Comparison of ENCODE assay signal across 18 cellular contexts in genomic region chr2:173087214-173087581, GRCh38. TPM values are rescaled to one million over a fixed set of nuclear protein-coding genes. Genes with fewer than 3 reads are reported as not detected.
DNase-seq lines count a peak whose midpoint lies in the region; ATAC-seq and TF ChIP-seq lines count a peak whose summit lies in the region.
"Had no signal": no experiment of that assay in that cellular context is flagged by ENCODE, and none has a peak within 500 bp of the region (broad histone marks: within the 10 kb centered on the region; RNA-seq: fewer than 3 reads in every experiment).

No MANE protein-coding gene starts in this region.

- no peaks in the 10 kb centered on the region for H4K20me1 ChIP-seq in GM23338 (replicated peaks; ENCODE audit: insufficient read depth)

- ATAC-seq in gastrocnemius medialis (peak; percentile 16 to 30), GM21526 (IDR thresholded peaks at IDR 0.05; ENCODE audit: low FRiP score, unreplicated experiment) (no peak), GM23338 (no peak)

- H3K9me3 ChIP-seq in adipocyte (ENCODE audit: control insufficient read depth, low read length) (no peaks in the 10 kb centered on the region), gastrocnemius medialis (no peaks in the 10 kb centered on the region)
- H3K9me3 ChIP-seq: MG63 had no signal

- H3K27me3 ChIP-seq in adipocyte (replicated peaks; ENCODE audit: control insufficient read depth, insufficient read depth, low read length) (no peaks in the 10 kb centered on the region), gastrocnemius medialis (no peaks in the 10 kb centered on the region), GM23338 (ENCODE audit: insufficient read depth) (no peaks in the 10 kb centered on the region)
- H3K27me3 ChIP-seq: MG63 had no signal

- TF ChIP-seq POLR2A in gastrocnemius medialis (IDR thresholded peaks at IDR 0.05): no peak

- intact Hi-C loops in gastrocnemius medialis (cut with DNase I; ENCODE audit: low total_unique reads): no loop called here
- intact Hi-C loops in activated T-helper 1 cell treated with anti-CD3 and anti-CD28 coated beads, Interleukin-12 subunit alpha, Interleukin-12 subunit beta, Interleukin-2, Interleukin-4 antibody, amounts not matched to agents 30 ng/mL and 10 ng/mL and 1 ng/mL, durations not matched to agents 14 hours and 24 hours and 36 hours (cut with micrococcal nuclease): no loop called here

- H3K9ac ChIP-seq in adipocyte (ENCODE audit: low read length): peak overlapping the region; percentile 54

- H3K4me3 Mint-ChIP-seq in activated T-cell treated with anti-CD3 and anti-CD28 coated beads, Interleukin-2, amount 50 U/mL, for 24 hours: no peak overlapping the region
- H3K4me3 Mint-ChIP-seq in activated T-helper 1 cell treated with anti-CD3 and anti-CD28 coated beads, Interleukin-12 subunit alpha, Interleukin-12 subunit beta, Interleukin-2, Interleukin-4 antibody, amounts not matched to agents 30 ng/mL and 10 ng/mL and 1 ng/mL, durations not matched to agents 14 hours and 24 hours and 36 hours: no peak overlapping the region
- no peak overlapping the region for H3K4me3 Mint-ChIP-seq in GM23338
- H3K4me3 Mint-ChIP-seq: T-helper 1 cell treated with Interleukin-12 subunit alpha and Interleukin-12 subunit beta and Interleukin-4 antibody, amounts not matched to agents 30 μg/mL and 1 μg/mL, for 36 hours had no signal

- H3K27ac ChIP-seq in gastrocnemius medialis (peak overlapping the region; percentile 88 to 98 (median 92)), GM23338 (ENCODE audit: low read depth) (no peak overlapping the region)
- H3K27ac ChIP-seq: RWPE1 had no signal

- H3F3A ChIP-seq in GM23338 (replicated peaks; ENCODE audit: low read depth): no peaks in the 10 kb centered on the region

- no peak overlapping the region for H3K4me2 ChIP-seq in GM23338

- H3K9me3 Mint-ChIP-seq in activated T-cell treated with anti-CD3 and anti-CD28 coated beads, Interleukin-2, amount 50 U/mL, for 24 hours: no peaks in the 10 kb centered on the region
- no peaks in the 10 kb centered on the region for H3K9me3 Mint-ChIP-seq in activated T-helper 1 cell treated with anti-CD3 and anti-CD28 coated beads, Interleukin-12 subunit alpha, Interleukin-12 subunit beta, Interleukin-2, Interleukin-4 antibody, amounts not matched to agents 30 ng/mL and 10 ng/mL and 1 ng/mL, durations not matched to agents 14 hours and 24 hours and 36 hours
- no peaks in the 10 kb centered on the region; the same call in 2 of the 3 replicates for H3K9me3 Mint-ChIP-seq in GM23338
- H3K9me3 Mint-ChIP-seq: T-helper 1 cell treated with Interleukin-12 subunit alpha and Interleukin-12 subunit beta and Interleukin-4 antibody, amounts not matched to agents 30 μg/mL and 1 μg/mL, for 36 hours had no signal

- no peaks in the 10 kb centered on the region for H3K4me1 Mint-ChIP-seq in activated T-cell treated with anti-CD3 and anti-CD28 coated beads, Interleukin-2, amount 50 U/mL, for 24 hours (ENCODE audit: low read depth)
- H3K4me1 Mint-ChIP-seq in activated T-helper 1 cell treated with anti-CD3 and anti-CD28 coated beads, Interleukin-12 subunit alpha, Interleukin-12 subunit beta, Interleukin-2, Interleukin-4 antibody, amounts not matched to agents 30 ng/mL and 10 ng/mL and 1 ng/mL, durations not matched to agents 14 hours and 24 hours and 36 hours (ENCODE audit: low read depth): no peaks in the 10 kb centered on the region
- peaks cover 23% of the 10 kb centered on the region for H3K4me1 Mint-ChIP-seq in GM23338

- no peaks in the 10 kb centered on the region for H3K36me3 Mint-ChIP-seq in activated T-cell treated with anti-CD3 and anti-CD28 coated beads, Interleukin-2, amount 50 U/mL, for 24 hours (ENCODE audit: low read depth)
- H3K36me3 Mint-ChIP-seq in activated T-helper 1 cell treated with anti-CD3 and anti-CD28 coated beads, Interleukin-12 subunit alpha, Interleukin-12 subunit beta, Interleukin-2, Interleukin-4 antibody, amounts not matched to agents 30 ng/mL and 10 ng/mL and 1 ng/mL, durations not matched to agents 14 hours and 24 hours and 36 hours (ENCODE audit: low read depth): peaks cover 4% of the 10 kb centered on the region
- H3K36me3 Mint-ChIP-seq in GM23338 (ENCODE audit: low read depth): no peaks in the 10 kb centered on the region

- no peaks in the 10 kb centered on the region; the same call in 1 of the 2 replicates for H3K79me2 ChIP-seq in GM23338 (replicated peaks; ENCODE audit: insufficient read depth)

- H3K4me3 ChIP-seq in adipocyte (ENCODE audit: low read length) (peak overlapping the region; percentile 50), fibroblast of villous mesenchyme (ENCODE audit: low read depth, low read length) (no peak overlapping the region), gastrocnemius medialis (no peak overlapping the region), GM23338 (no peak overlapping the region)
- H3K4me3 ChIP-seq: dorsolateral prefrontal cortex, MG63 had no signal

- peaks cover 24% of the 10 kb centered on the region for H3K27me3 Mint-ChIP-seq in activated T-cell treated with anti-CD3 and anti-CD28 coated beads, Interleukin-2, amount 50 U/mL, for 24 hours
- H3K27me3 Mint-ChIP-seq in activated T-helper 1 cell treated with anti-CD3 and anti-CD28 coated beads, Interleukin-12 subunit alpha, Interleukin-12 subunit beta, Interleukin-2, Interleukin-4 antibody, amounts not matched to agents 30 ng/mL and 10 ng/mL and 1 ng/mL, durations not matched to agents 14 hours and 24 hours and 36 hours (ENCODE audit: insufficient read depth): peaks cover 9% of the 10 kb centered on the region
- H3K27me3 Mint-ChIP-seq in GM23338 (ENCODE audit: insufficient read depth, low read depth, poor library complexity): no peaks in the 10 kb centered on the region
- H3K27me3 Mint-ChIP-seq: progenitor cell of endocrine pancreas had no signal

- H3K27ac Mint-ChIP-seq in activated T-cell treated with anti-CD3 and anti-CD28 coated beads, Interleukin-2, amount 50 U/mL, for 24 hours: no peak overlapping the region
- no peak overlapping the region for H3K27ac Mint-ChIP-seq in activated T-helper 1 cell treated with anti-CD3 and anti-CD28 coated beads, Interleukin-12 subunit alpha, Interleukin-12 subunit beta, Interleukin-2, Interleukin-4 antibody, amounts not matched to agents 30 ng/mL and 10 ng/mL and 1 ng/mL, durations not matched to agents 14 hours and 24 hours and 36 hours
- H3K27ac Mint-ChIP-seq in GM23338: no peak overlapping the region
- H3K27ac Mint-ChIP-seq: progenitor cell of endocrine pancreas; T-helper 1 cell treated with Interleukin-12 subunit alpha and Interleukin-12 subunit beta and Interleukin-4 antibody, amounts not matched to agents 30 μg/mL and 1 μg/mL, for 36 hours had no signal

- H2AFZ ChIP-seq in GM23338: no peak overlapping the region

- H3K9me2 ChIP-seq in GM23338 (ENCODE audit: insufficient read depth): no peaks in the 10 kb centered on the region

- TF ChIP-seq CTCF in fibroblast of villous mesenchyme (IDR thresholded peaks at IDR 0.05; ENCODE audit: insufficient read depth, low read depth, low read length) (no peak), gastrocnemius medialis (IDR thresholded peaks at IDR 0.05 in 4 of 5, conservative IDR thresholded peaks at IDR 0.05 in 1 of 5) (no peak), GM23338 (conservative IDR thresholded peaks at IDR 0.05; ENCODE audit: low read depth in 2 of 2) (no peak)

- in situ Hi-C loops in ACHN (cut with HindIII; ENCODE audit: low pct_ligation_motif_present, low pct_unique_long_range_greater_than_20kb, low sequenced_read_pairs): no loop called here
- in situ Hi-C loops in gastrocnemius medialis (cut with MboI; ENCODE audit: low sequenced_read_pairs in 4 of 4): loop anchor here in 1 of 4 donors (5.0 kb wide), 1 partner anchor 55 kb away; no protein-coding TSS in a partner anchor

- DNase-seq in ACHN (peak; percentile 16), adipocyte (ENCODE audit: low read depth) (no peak), fibroblast of villous mesenchyme (ENCODE audit: low read depth) (peak; percentile 43), gastrocnemius medialis (no peak), GM23338 (ENCODE audit: low spot score) (no peak)
- DNase-seq in activated T-cell treated with anti-CD3 and anti-CD28 coated beads, Interleukin-2, amount 50 U/mL, for 24 hours: no peak
- DNase-seq in activated T-helper 1 cell treated with anti-CD3 and anti-CD28 coated beads, Interleukin-12 subunit alpha, Interleukin-12 subunit beta, Interleukin-2, Interleukin-4 antibody, amounts not matched to agents 30 ng/mL and 10 ng/mL and 1 ng/mL, durations not matched to agents 14 hours and 24 hours and 36 hours (ENCODE audit: low spot score): no peak
- DNase-seq: activated CD4-positive, alpha-beta T cell treated with anti-CD3 and anti-CD28 coated beads for 48 hours; Calu3; dorsolateral prefrontal cortex; foreskin melanocyte; NCI-H2081 treated with DMSO at 0.1 percent for 48 hours; stimulated activated CD8-positive, alpha-beta memory T cell treated with anti-CD3 and anti-CD28 coated beads, Interleukin-4, amount 100 ng/mL, for 48 hours had no signal

- H3K36me3 ChIP-seq in adipocyte (ENCODE audit: control insufficient read depth, insufficient read depth, low read length, severe bottlenecking): no peaks in the 10 kb centered on the region
- no peaks in the 10 kb centered on the region for H3K36me3 ChIP-seq in gastrocnemius medialis
- H3K36me3 ChIP-seq in GM23338 (ENCODE audit: insufficient read depth): no peaks in the 10 kb centered on the region

- H3K4me1 ChIP-seq in adipocyte (ENCODE audit: control insufficient read depth, insufficient read depth, low read length): peaks cover 65% of the 10 kb centered on the region
- H3K4me1 ChIP-seq in gastrocnemius medialis: peaks cover 74 to 90% of the 10 kb centered on the region in 2 donors
- H3K4me1 ChIP-seq in GM23338 (ENCODE audit: insufficient read depth): peaks cover 5% of the 10 kb centered on the region; the same call in 1 of the 2 replicates

TF ChIP-seq in GM23338, 12 proteins besides CTCF, POLR2A, EP300 and RAD21 (continues in another document):
- TF ChIP-seq JUNB (IDR thresholded peaks at IDR 0.05; ENCODE audit: unreplicated experiment) (no peak), ZNF331 (CRISPR knock-in tag; IDR thresholded peaks at IDR 0.05; ENCODE audit: low read depth) (no peak)

RNA-seq across cellular contexts. Expression of gene MAP3K20, which starts 11.6 kb away (rescaled TPM):
- total RNA-seq in fibroblast of villous mesenchyme (90.2 and 136 TPM in 2 replicates), gastrocnemius medialis (100 to 1,000 TPM; 225 to 517 (median 280) TPM)
- 17.7 and 21.8 TPM in 2 replicates for total RNA-seq in activated T-helper 1 cell treated with anti-CD3 and anti-CD28 coated beads, Interleukin-12 subunit alpha, Interleukin-12 subunit beta, Interleukin-2, Interleukin-4 antibody, amounts not matched to agents 30 ng/mL and 10 ng/mL and 1 ng/mL, durations not matched to agents 14 hours and 24 hours and 36 hours
- 9.6 and 13.7 TPM in 2 replicates for total RNA-seq in GM23338 (2014; rRNA removed; shearing (Covaris generic))
- 6.5 and 7.6 TPM in 2 replicates for polyA plus RNA-seq in GM23338 (2016; fragmentation: Nextera tagmentation; extraction: Ambion mirVana)

Comparison
In these comparisons a context has a peak if more than half of its experiments do, and no peak if none do; other contexts are left out.
1. DNase-seq: peak in ACHN (single experiment) and fibroblast of villous mesenchyme (single experiment); none in adipocyte (single experiment), gastrocnemius medialis (0 of 2), activated T-cell treated with anti-CD3 and anti-CD28 coated beads, Interleukin-2, amount 50 U/mL, for 24 hours (single experiment), activated T-helper 1 cell treated with anti-CD3 and anti-CD28 coated beads, Interleukin-12 subunit alpha, Interleukin-12 subunit beta, Interleukin-2, Interleukin-4 antibody, amounts not matched to agents 30 ng/mL and 10 ng/mL and 1 ng/mL, durations not matched to agents 14 hours and 24 hours and 36 hours (single experiment) and GM23338 (single experiment).
2. ATAC-seq: peak in gastrocnemius medialis (2 of 2); none in GM21526 (single experiment) and GM23338 (single experiment).